In genomic region chr3:151460774-151461450, GRCh38 we compare ENCODE assay signal across 8 cellular contexts. TPM values are rescaled to one million over a fixed set of nuclear protein-coding genes. Genes with fewer than 3 reads are reported as not detected.
DNase-seq lines count a peak whose midpoint lies in the region; TF ChIP-seq lines count a peak whose summit lies in the region.

Gene IGSF10 (minus strand): TSS chr3:151461061. CDS start chr3:151458709, 2,352 bp downstream.

- H3K9me3 ChIP-seq in BE2C (no peaks in the 10 kb centered on the region), neural progenitor cell (ENCODE audit: low read depth) (no peaks in the 10 kb centered on the region), SJCRH30 (replicated peaks) (no peaks in the 10 kb centered on the region)

- no peak within 1 kb of the TSS for H3K27ac Mint-ChIP-seq in neural progenitor cell

- H3F3A ChIP-seq in neural progenitor cell (ENCODE audit: low read depth) = no peaks in the 10 kb centered on the region

- H3K36me3 ChIP-seq in BE2C (no peaks in the 10 kb centered on the region), neural progenitor cell (no peaks in the 10 kb centered on the region), SJCRH30 (no peaks in the 10 kb centered on the region)

- peak within 1 kb of the TSS; percentile 91 for H2AFZ ChIP-seq in neural progenitor cell (replicated peaks)

- no peaks in the 10 kb centered on the region for H3K79me2 ChIP-seq in neural progenitor cell (ENCODE audit: low read depth)

- H3K27ac ChIP-seq in neural progenitor cell (no peak within 1 kb of the TSS), SJCRH30 (no peak within 1 kb of the TSS)

- no peaks in the 10 kb centered on the region for H3K9me3 Mint-ChIP-seq in neural progenitor cell

- peaks cover 3% of the 10 kb centered on the region for H3K4me1 ChIP-seq in BE2C
- H3K4me1 ChIP-seq in neural progenitor cell = no peaks in the 10 kb centered on the region
- H3K4me1 ChIP-seq in SJCRH30 = no peaks in the 10 kb centered on the region

- H3K9ac ChIP-seq in neural progenitor cell = no peak within 1 kb of the TSS

- peak within 1 kb of the TSS; percentile 88 for H3K4me2 ChIP-seq in neural progenitor cell

- no peaks in the 10 kb centered on the region for H4K20me1 ChIP-seq in neural progenitor cell (ENCODE audit: low read depth)

- TF ChIP-seq CTCF in BE2C (IDR thresholded peaks at IDR 0.05; ENCODE audit: low read depth, low read length) (no peak), fibroblast of mammary gland (conservative IDR thresholded peaks at IDR 0.05; ENCODE audit: control insufficient read depth, insufficient read depth, low read depth, low read length) (no peak), neural progenitor cell (IDR thresholded peaks at IDR 0.05) (no peak)

- DNase-seq in BE2C (peak; percentile 42), NCI-H2196 treated with DMSO at 0.1 percent for 48 hours (lab: John Stamatoyannopoulos, UW; ENCODE audit: unreplicated experiment) (peak; percentile 29), fibroblast of mammary gland (ENCODE audit: low read depth) (no peak), neural progenitor cell (ENCODE audit: low spot score) (peak; percentile 61), SJCRH30 (no peak), cerebellar cortex (ENCODE audit: low spot score) (no peak), T-helper 9 cell (no peak)
- DNase-seq in effector CD4-positive, alpha-beta T cell = no peak

- H3K36me3 Mint-ChIP-seq in neural progenitor cell = no peaks in the 10 kb centered on the region

- peak within 1 kb of the TSS; percentile 63 for H3K4me3 ChIP-seq in BE2C (ENCODE audit: low read depth, low read length)
- H3K4me3 ChIP-seq in fibroblast of mammary gland (ENCODE audit: control insufficient read depth, low read depth, low read length) = peak within 1 kb of the TSS; percentile 49
- H3K4me3 ChIP-seq in neural progenitor cell = peak within 1 kb of the TSS; percentile 58
- no peak within 1 kb of the TSS for H3K4me3 ChIP-seq in SJCRH30

- peaks cover 3% of the 10 kb centered on the region for H3K27me3 Mint-ChIP-seq in neural progenitor cell (ENCODE audit: insufficient read depth, low read depth)

- no peaks in the 10 kb centered on the region for H3K27me3 ChIP-seq in BE2C
- peaks cover 26% of the 10 kb centered on the region for H3K27me3 ChIP-seq in neural progenitor cell
- peaks cover 8% of the 10 kb centered on the region; the same call in 1 of the 2 replicates for H3K27me3 ChIP-seq in SJCRH30

- H3K4me1 Mint-ChIP-seq in neural progenitor cell = peaks cover 2% of the 10 kb centered on the region

- peak within 1 kb of the TSS; percentile 83 for H3K4me3 Mint-ChIP-seq in neural progenitor cell

RNA-seq across cellular contexts. Expression of gene IGSF10, which starts in this region (rescaled TPM):
- polyA plus RNA-seq in BE2C (2012; ENCODE audit: insufficient read depth, insufficient read length, low read depth) = 0.90 TPM
- 0.15 and 0.22 TPM in 2 replicates for total RNA-seq in neural progenitor cell (ENCODE audit: low replicate concordance)
- not detected in 2 replicates for total RNA-seq in SJCRH30 (2014; rRNA removed; shearing (Covaris generic))

Comparison
In these comparisons a context has a peak if more than half of its experiments do, and no peak if none do; other contexts are left out.
1. Peak in DNase-seq, H3K4me3 ChIP-seq and H3K4me2 ChIP-seq in neural progenitor cell; RNA of the gene not detected or under 1 TPM.
2. DNase-seq: peak in BE2C (single experiment) and NCI-H2196 treated with DMSO at 0.1 percent for 48 hours (single experiment); none in fibroblast of mammary gland (single experiment), effector CD4-positive, alpha-beta T cell (single experiment), SJCRH30 (0 of 2), cerebellar cortex (single experiment) and T-helper 9 cell (single experiment).